ENCODE assay signal across 8 cellular contexts in the genomic region with DNA sequence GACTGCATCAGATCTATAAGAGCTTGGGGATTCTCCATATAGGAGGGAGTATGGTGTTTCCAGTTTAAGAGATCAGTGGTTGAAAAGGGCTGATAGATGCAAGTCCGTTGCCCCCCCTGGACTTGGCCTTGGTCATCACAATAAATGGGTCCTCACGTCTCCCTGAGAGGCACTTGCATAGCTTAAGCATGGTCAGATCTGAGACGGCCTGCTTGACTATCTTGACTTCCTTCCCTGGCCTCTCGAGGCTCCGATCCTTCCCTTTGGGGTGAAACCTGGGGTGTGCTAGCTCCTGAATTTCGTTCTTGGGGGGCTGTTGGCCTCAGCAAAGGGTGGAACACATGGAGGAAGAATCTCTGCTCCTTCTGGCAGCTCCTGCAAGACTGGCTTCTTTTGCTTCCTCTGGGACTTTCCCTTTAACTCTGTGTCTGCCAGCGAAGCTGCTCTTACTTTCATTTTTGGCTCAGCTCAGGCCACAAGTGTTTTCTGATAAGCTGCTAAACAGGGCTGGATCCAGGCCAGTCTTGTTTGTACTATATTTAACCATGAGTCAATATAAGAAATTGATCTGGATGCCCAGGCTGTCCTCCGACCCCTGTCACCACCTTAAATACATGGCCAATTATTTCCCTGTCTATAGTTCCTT. TPM values are rescaled to one million over a fixed set of nuclear protein-coding genes. Genes with fewer than 3 reads are reported as not detected.
A peak's percentile ranks its signal among the peaks of the same experiment; 100 is the strongest.
DNase-seq lines count a peak whose midpoint lies in the region; ATAC-seq, FAIRE-seq and TF ChIP-seq lines count a peak whose summit lies in the region.

No MANE protein-coding gene starts in this region.

- H3K9me3 ChIP-seq in heart right ventricle = peaks cover 0 to 14% (median 0%) of the 10 kb centered on the region in 11 donors

- no peaks in the 10 kb centered on the region for H3K36me3 ChIP-seq in heart right ventricle

- peaks cover 30% of the 10 kb centered on the region for H3K4me1 Mint-ChIP-seq in stimulated activated naive CD8-positive, alpha-beta T cell treated with anti-CD3 and anti-CD28 coated beads, Interleukin-15, amount 100 ng/mL, for 72 hours

- H3K4me3 Mint-ChIP-seq in stimulated activated naive CD8-positive, alpha-beta T cell treated with anti-CD3 and anti-CD28 coated beads, Interleukin-15, amount 100 ng/mL, for 72 hours = peak overlapping the region; percentile 62 to 84

- no peak for FAIRE-seq in HTR-8/SVneo (lab: Jason Lieb, UNC)

- WGBS in heart right ventricle, 2 donors = 9 to 22% methylated on average over 8 of the region's 8 CpGs

- peaks cover 0 to 25% (median 20%) of the 10 kb centered on the region in 9 donors for H3K4me1 ChIP-seq in heart right ventricle

- no peak for TF ChIP-seq CTCF in WI38 (IDR thresholded peaks at IDR 0.05; ENCODE audit: low read depth, low read length)
- no peak for TF ChIP-seq CTCF in heart right ventricle (IDR thresholded peaks at IDR 0.05)

- no peaks in the 10 kb centered on the region for H3K27me3 ChIP-seq in heart right ventricle

- DNase-seq in AG08395 (ENCODE audit: low spot score) (peak; percentile 26), heart right ventricle (peak in 1 of 2 donors; percentile 20), HT-29 (ENCODE audit: low spot score) (no peak), HTR-8/SVneo (ENCODE audit: insufficient read length, low spot score) (no peak)
- peak; percentile 45 to 69 for DNase-seq in stimulated activated naive CD8-positive, alpha-beta T cell treated with anti-CD3 and anti-CD28 coated beads, Interleukin-15, amount 100 ng/mL, for 72 hours

- H3K4me3 ChIP-seq in WI38 (ENCODE audit: low read depth, low read length) = peak overlapping the region; percentile 42
- H3K4me3 ChIP-seq in heart right ventricle = peak overlapping the region in 7 of 10 donors; percentile 16 to 43 (median 37)

- ATAC-seq in GM19035 (IDR thresholded peaks at IDR 0.05; ENCODE audit: unreplicated experiment) = peak; percentile 98
- ATAC-seq in HG03159 (IDR thresholded peaks at IDR 0.05; ENCODE audit: unreplicated experiment) = peak; percentile 96
- peak; percentile 41 to 75 (median 60) for ATAC-seq in heart right ventricle
- ATAC-seq in stimulated activated naive CD8-positive, alpha-beta T cell treated with anti-CD3 and anti-CD28 coated beads, Interleukin-15, amount 100 ng/mL, for 72 hours = peak; percentile 90

- peaks cover 11 to 15% of the 10 kb centered on the region in 2 donors for H3K9me3 Mint-ChIP-seq in stimulated activated naive CD8-positive, alpha-beta T cell treated with anti-CD3 and anti-CD28 coated beads, Interleukin-15, amount 100 ng/mL, for 72 hours

- peaks cover 12% of the 10 kb centered on the region for H3K27me3 Mint-ChIP-seq in stimulated activated naive CD8-positive, alpha-beta T cell treated with anti-CD3 and anti-CD28 coated beads, Interleukin-15, amount 100 ng/mL, for 72 hours

- H3K27ac ChIP-seq in heart right ventricle = peak overlapping the region in 1 of 10 donors; percentile 40

- no peak overlapping the region for H3K27ac Mint-ChIP-seq in stimulated activated naive CD8-positive, alpha-beta T cell treated with anti-CD3 and anti-CD28 coated beads, Interleukin-15, amount 100 ng/mL, for 72 hours

- intact Hi-C loops in heart right ventricle (cut with DNase I) = no loop called here

RNA-seq across cellular contexts. Expression of gene ZNF485, which starts 11.2 kb away (rescaled TPM):
- 1 to 10 TPM in 8 of 10 donors, under 1 TPM in 2; 0.81 to 2.3 (median 1.5) TPM for total RNA-seq in heart right ventricle
- 1 to 10 TPM in 1 of 2 donors, under 1 TPM in 1; 0.94 to 2.3 TPM for polyA plus RNA-seq in heart right ventricle
- total RNA-seq in HT-29 (2014; rRNA removed; shearing (Covaris generic)) = 1.7 and 7.3 TPM in 2 replicates

RNA-seq across cellular contexts. Expression of gene ZNF239, which starts 20.7 kb away (rescaled TPM):
- 1 to 10 TPM; 1.1 to 2.5 (median 1.6) TPM for total RNA-seq in heart right ventricle
- 1 to 10 TPM in 1 of 2 donors, under 1 TPM in 1; 0.66 to 1.2 TPM for polyA plus RNA-seq in heart right ventricle
- total RNA-seq in HT-29 (2014; rRNA removed; shearing (Covaris generic)) = 10.9 and 12.8 TPM in 2 replicates

RNA-seq across cellular contexts. Expression of gene ZNF32, which starts 53.6 kb away (rescaled TPM):
- total RNA-seq in heart right ventricle = 10 to 100 TPM; 34.4 to 52.3 (median 41.6) TPM
- polyA plus RNA-seq in heart right ventricle = 10 to 100 TPM; 44.9 to 73.8 TPM
- total RNA-seq in HT-29 (2014; rRNA removed; shearing (Covaris generic)) = 7.0 and 7.8 TPM in 2 replicates

Comparison
In these comparisons a context has a peak if more than half of its experiments do, and no peak if none do; other contexts are left out.
1. DNase-seq: peak in AG08395 (single experiment) and stimulated activated naive CD8-positive, alpha-beta T cell treated with anti-CD3 and anti-CD28 coated beads, Interleukin-15, amount 100 ng/mL, for 72 hours (2 of 2); none in HT-29 (single experiment) and HTR-8/SVneo (single experiment).
2. Peak in every context shown above with its lines, with median percentiles within 50 percentile points of each other: ATAC-seq.